Comparison of ENCODE assay signal across 8 cellular contexts in genomic region chr16:68704232-68704867, GRCh38. TPM values are rescaled to one million over a fixed set of nuclear protein-coding genes. Genes with fewer than 3 reads are reported as not detected.
DNase-seq lines count a peak whose midpoint lies in the region; ATAC-seq and TF ChIP-seq lines count a peak whose summit lies in the region.

No MANE protein-coding gene starts in this region.

- no peaks in the 10 kb centered on the region for H3K9me3 ChIP-seq in SJSA1 (replicated peaks)

- no peak for ATAC-seq in GM18519 (IDR thresholded peaks at IDR 0.05; ENCODE audit: low FRiP score, unreplicated experiment)

- no peak overlapping the region for H3K27ac ChIP-seq in SJSA1

- H3K4me1 Mint-ChIP-seq in glutamatergic neuron (ENCODE audit: low read depth, unreplicated experiment) = no peaks in the 10 kb centered on the region

- peak; percentile 67 for TF ChIP-seq CTCF in glutamatergic neuron (IDR thresholded peaks at IDR 0.05; ENCODE audit: partially characterized antibody, unreplicated experiment)

- H3K4me1 ChIP-seq in SJSA1 (replicated peaks) = peaks cover 21% of the 10 kb centered on the region

- H3K27me3 ChIP-seq in SJSA1 (replicated peaks) = no peaks in the 10 kb centered on the region

- no peaks in the 10 kb centered on the region for H3K36me3 ChIP-seq in SJSA1

- H3K27ac Mint-ChIP-seq in glutamatergic neuron (ENCODE audit: unreplicated experiment) = no peak overlapping the region

- H3K9me3 Mint-ChIP-seq in glutamatergic neuron (ENCODE audit: unreplicated experiment) = peaks cover 2% of the 10 kb centered on the region

- H3K4me3 Mint-ChIP-seq in glutamatergic neuron (ENCODE audit: unreplicated experiment) = no peak overlapping the region

- peaks cover 4% of the 10 kb centered on the region for H3K27me3 Mint-ChIP-seq in glutamatergic neuron (ENCODE audit: unreplicated experiment)

- peak; percentile 6 for DNase-seq in GDM1 (lab: John Stamatoyannopoulos, UW)
- peak; percentile 35 for DNase-seq in MV-4-11 (lab: John Stamatoyannopoulos, UW)
- DNase-seq in SJSA1 (ENCODE audit: low read depth in 1 of 2, low spot score in 2 of 2) = peak; percentile 57 to 80
- peak; percentile 63 for DNase-seq in activated naive CD4-positive, alpha-beta T cell treated with Interleukin-2 at 50 U/mL for 16 hours
- DNase-seq in glutamatergic neuron = peak; percentile 76
- peak; percentile 84 for DNase-seq in posterior vena cava (ENCODE audit: low spot score)
- no peak for DNase-seq in mesenteric fat pad (ENCODE audit: low spot score)

- intact Hi-C loops in posterior vena cava (cut with DNase I) = no loop called here

- no peaks in the 10 kb centered on the region for H3K36me3 Mint-ChIP-seq in glutamatergic neuron (ENCODE audit: unreplicated experiment)

- no peak overlapping the region for H3K4me3 ChIP-seq in SJSA1

RNA-seq across cellular contexts. Expression of gene CDH1, which starts 32.7 kb away (rescaled TPM):
- total RNA-seq in SJSA1 (2014; rRNA removed; shearing (Covaris generic)) = 0.03 and 0.06 TPM in 2 replicates
- 1.9 TPM for total RNA-seq in glutamatergic neuron (ENCODE audit: unreplicated experiment)
- total RNA-seq in posterior vena cava = not detected
- total RNA-seq in mesenteric fat pad = 0.55 TPM

RNA-seq across cellular contexts. Expression of gene CDH3, which starts 59.2 kb away (rescaled TPM):
- 0.34 and 4.9 TPM in 2 replicates for total RNA-seq in SJSA1 (2014; rRNA removed; shearing (Covaris generic))
- total RNA-seq in glutamatergic neuron (ENCODE audit: unreplicated experiment) = 1.3 TPM
- total RNA-seq in posterior vena cava = 1 to 10 TPM; 2.9 to 3.4 TPM
- total RNA-seq in mesenteric fat pad = 0.51 TPM
